1 cellular context compared by ENCODE assay signal in genomic region chr6:16511048-16511660, GRCh38.
TF ChIP-seq lines count a peak whose summit lies in the region.

No MANE protein-coding gene starts in this region.

TF ChIP-seq in GM23338, 12 proteins besides CTCF, POLR2A, EP300 and RAD21 (continued from another document):
- TF ChIP-seq ZNF462 (CRISPR knock-in tag; IDR thresholded peaks at IDR 0.05) (no peak), ZNF331 (CRISPR knock-in tag; IDR thresholded peaks at IDR 0.05; ENCODE audit: low read depth) (no peak), EZH2 (IDR thresholded peaks at IDR 0.05; ENCODE audit: low read depth, unreplicated experiment) (no peak), NANOG (IDR thresholded peaks at IDR 0.05; ENCODE audit: borderline replicate concordance) (no peak)
TF ChIP-seq in GM23338: peak in this region for 0.
